9 cellular contexts compared by ENCODE assay signal in the genomic region with DNA sequence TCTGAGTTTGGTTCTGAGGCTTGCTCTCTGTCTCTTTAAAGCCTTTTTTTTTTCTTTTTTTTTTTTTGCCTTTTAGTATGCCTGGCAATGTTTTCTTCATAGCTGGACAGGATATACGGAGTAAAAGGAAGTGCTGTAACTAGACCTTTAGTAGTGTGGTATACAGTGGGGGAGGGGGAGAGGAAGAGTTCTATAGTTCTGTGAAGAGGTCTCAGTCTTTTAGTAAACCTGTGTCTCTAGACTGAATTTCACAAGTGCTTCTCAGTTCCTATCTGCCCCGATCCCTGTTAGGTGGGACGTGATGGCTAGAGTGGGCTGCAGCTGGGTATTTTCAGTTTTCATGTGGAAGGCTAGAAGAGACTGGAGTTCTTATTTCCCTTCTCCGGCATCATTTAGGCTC. TPM values are rescaled to one million over a fixed set of nuclear protein-coding genes. Genes with fewer than 3 reads are reported as not detected.
DNase-seq lines count a peak whose midpoint lies in the region; ATAC-seq and TF ChIP-seq lines count a peak whose summit lies in the region.
"Had no signal": no experiment of that assay in that cellular context is flagged by ENCODE, and none has a peak within 500 bp of the region (broad histone marks: within the 10 kb centered on the region; RNA-seq: fewer than 3 reads in every experiment).

No MANE protein-coding gene starts in this region.

- peaks cover 6% of the 10 kb centered on the region for H3K4me1 Mint-ChIP-seq in stimulated activated naive CD8-positive, alpha-beta T cell treated with anti-CD3 and anti-CD28 coated beads, Interleukin-15, amount 100 ng/mL, for 72 hours
- peaks cover 2% of the 10 kb centered on the region for H3K4me1 Mint-ChIP-seq in CD8-positive, alpha-beta T cell (ENCODE audit: low read depth)

- no peak for TF ChIP-seq POLR2A in adrenal gland (IDR thresholded peaks at IDR 0.05)
- TF ChIP-seq POLR2A in right lobe of liver (IDR thresholded peaks at IDR 0.05), result no peak

- H3K27ac ChIP-seq in adrenal gland, result peak overlapping the region in 4 of 5 donors; percentile 31 to 64 (median 44)
- H3K27ac ChIP-seq in right lobe of liver, result peak overlapping the region; percentile 54 to 73 (median 61)
- H3K27ac ChIP-seq in CD8-positive, alpha-beta T cell (ENCODE audit: low read depth, low read length), result no peak overlapping the region

- no peaks in the 10 kb centered on the region for H3K36me3 Mint-ChIP-seq in CD8-positive, alpha-beta T cell

- no peaks in the 10 kb centered on the region for H3K36me3 ChIP-seq in adrenal gland (replicated peaks in 1 of 2)
- H3K36me3 ChIP-seq in right lobe of liver, result peaks cover 0 to 2% (median 0%) of the 10 kb centered on the region in 4 donors
- H3K36me3 ChIP-seq in CD8-positive, alpha-beta T cell (ENCODE audit: insufficient read depth, low read length), result no peaks in the 10 kb centered on the region

- ATAC-seq in stimulated activated naive CD8-positive, alpha-beta T cell treated with anti-CD3 and anti-CD28 coated beads, Interleukin-15, amount 100 ng/mL, for 72 hours, result peak; percentile 62
- ATAC-seq in stimulated activated naive CD8-positive, alpha-beta T cell treated with anti-CD3 and anti-CD28 coated beads, Interleukin-15, Interleukin-2, amounts not matched to agents 100 U/mL and 50 U/mL, for 24 hours, result no peak
- peak; percentile 20 to 64 (median 41) for ATAC-seq in right lobe of liver
- ATAC-seq in HG02798 (IDR thresholded peaks at IDR 0.05; ENCODE audit: poor library complexity, unreplicated experiment), result no peak
- ATAC-seq in HG03565 (IDR thresholded peaks at IDR 0.05; ENCODE audit: unreplicated experiment), result no peak
- no peak for ATAC-seq in GM18873 (IDR thresholded peaks at IDR 0.05; ENCODE audit: low FRiP score, unreplicated experiment)
- ATAC-seq in CD8-positive, alpha-beta T cell, result no peak

- intact Hi-C loops in adrenal gland (cut with DNase I), result no loop called here
- intact Hi-C loops in right lobe of liver (cut with DNase I), result no loop called here
- intact Hi-C loops in CD8-positive, alpha-beta T cell (cut with DNase I, micrococcal nuclease), result no loop called here

- H3K4me3 ChIP-seq in adrenal gland (no peak overlapping the region), right lobe of liver (peak overlapping the region in 1 of 3 donors; percentile 5)
- H3K4me3 ChIP-seq in CD8-positive, alpha-beta T cell (ENCODE audit: low read depth, low read length), result no peak overlapping the region

- H3K9me3 ChIP-seq in adrenal gland (replicated peaks in 1 of 3) (no peaks in the 10 kb centered on the region), right lobe of liver (no peaks in the 10 kb centered on the region)
- H3K9me3 ChIP-seq in CD8-positive, alpha-beta T cell (ENCODE audit: low read length), result no peaks in the 10 kb centered on the region

- TF ChIP-seq CTCF in adrenal gland (IDR thresholded peaks at IDR 0.05), result no peak
- no peak for TF ChIP-seq CTCF in right lobe of liver (IDR thresholded peaks at IDR 0.05)
- no peak for TF ChIP-seq CTCF in CD8-positive, alpha-beta T cell (IDR thresholded peaks at IDR 0.05)

- no peak overlapping the region for H3K27ac Mint-ChIP-seq in stimulated activated naive CD8-positive, alpha-beta T cell treated with anti-CD3 and anti-CD28 coated beads, Interleukin-15, amount 100 ng/mL, for 72 hours
- H3K27ac Mint-ChIP-seq in CD8-positive, alpha-beta T cell, result no peak overlapping the region

- no peaks in the 10 kb centered on the region for H3K27me3 ChIP-seq in adrenal gland
- H3K27me3 ChIP-seq in right lobe of liver, result no peaks in the 10 kb centered on the region
- H3K27me3 ChIP-seq in CD8-positive, alpha-beta T cell (ENCODE audit: insufficient read depth, low read length), result no peaks in the 10 kb centered on the region

- 31 to 47% (median 35%) methylated on average over 4 of the region's 4 CpGs for WGBS in adrenal gland, 4 donors
- 28% methylated on average over 3 of the region's 4 CpGs for WGBS in right lobe of liver (ENCODE audit: insufficient coverage, low coverage, low lambda C conversion rate, missing lambda C conversion rate)

- DNase-seq in stimulated activated naive CD8-positive, alpha-beta T cell treated with anti-CD3 and anti-CD28 coated beads, Interleukin-15, amount 100 ng/mL, for 72 hours, result no peak
- DNase-seq in stimulated activated naive CD8-positive, alpha-beta T cell treated with anti-CD3 and anti-CD28 coated beads, Interleukin-15, Interleukin-2, amounts not matched to agents 100 U/mL and 50 U/mL, for 24 hours, result no peak
- DNase-seq in adrenal gland (no peak), right lobe of liver (no peak)
- no peak for DNase-seq in CD8-positive, alpha-beta T cell
- DNase-seq: naive B cell had no signal

- POLR2A ChIA-PET in CD8-positive, alpha-beta T cell (lab: Charles Lee), result no interaction called here

- CTCF ChIA-PET in CD8-positive, alpha-beta T cell (lab: Charles Lee), result no interaction called here

- H3K4me1 ChIP-seq in adrenal gland (replicated peaks in 1 of 2) (peaks cover 5% of the 10 kb centered on the region in 2 donors), right lobe of liver (peaks cover 3 to 60% (median 23%) of the 10 kb centered on the region in 4 donors)
- H3K4me1 ChIP-seq in CD8-positive, alpha-beta T cell (ENCODE audit: insufficient read depth, low read length), result no peaks in the 10 kb centered on the region

- no peak overlapping the region for H3K4me3 Mint-ChIP-seq in stimulated activated naive CD8-positive, alpha-beta T cell treated with anti-CD3 and anti-CD28 coated beads, Interleukin-15, amount 100 ng/mL, for 72 hours
- H3K4me3 Mint-ChIP-seq in CD8-positive, alpha-beta T cell, result no peak overlapping the region

- peaks cover 0 to 5% of the 10 kb centered on the region in 2 donors for H3K9me3 Mint-ChIP-seq in stimulated activated naive CD8-positive, alpha-beta T cell treated with anti-CD3 and anti-CD28 coated beads, Interleukin-15, amount 100 ng/mL, for 72 hours
- H3K9me3 Mint-ChIP-seq in CD8-positive, alpha-beta T cell, result peaks cover 7% of the 10 kb centered on the region

- H3K27me3 Mint-ChIP-seq in stimulated activated naive CD8-positive, alpha-beta T cell treated with anti-CD3 and anti-CD28 coated beads, Interleukin-15, amount 100 ng/mL, for 72 hours, result no peaks in the 10 kb centered on the region
- no peaks in the 10 kb centered on the region for H3K27me3 Mint-ChIP-seq in CD8-positive, alpha-beta T cell (ENCODE audit: low read depth)
- H3K27me3 Mint-ChIP-seq: naive B cell had no signal

RNA-seq across cellular contexts. Expression of gene ABCC2, which starts 3.1 kb away (rescaled TPM):
- total RNA-seq in adrenal gland, result 1 to 10 TPM in 3 of 8 donors, under 1 TPM in 5; 0.55 to 1.6 (median 0.64) TPM
- polyA plus RNA-seq in adrenal gland, result 1 to 10 TPM in 2 of 3 donors, under 1 TPM in 1; 0.66 to 2.1 (median 1.4) TPM
- 100 to 1,000 TPM; 136 to 372 (median 156) TPM for total RNA-seq in right lobe of liver
- 1 to 10 TPM; 2.8 to 3.3 TPM for total RNA-seq in CD8-positive, alpha-beta T cell

RNA-seq across cellular contexts. Expression of gene CUTC, which starts 47.3 kb away (rescaled TPM):
- total RNA-seq in adrenal gland, result 10 to 100 TPM; 16.0 to 24.5 (median 19.4) TPM
- polyA plus RNA-seq in adrenal gland, result 10 to 100 TPM; 18.9 to 29.9 (median 20.2) TPM
- 10 to 100 TPM; 10.2 to 22.8 (median 15.8) TPM for total RNA-seq in right lobe of liver
- 10 to 100 TPM; 12.0 to 12.7 TPM for total RNA-seq in CD8-positive, alpha-beta T cell

RNA-seq across cellular contexts. Expression of gene COX15, which starts 47.4 kb away (rescaled TPM):
- 10 to 100 TPM; 49.6 to 89.7 (median 64.2) TPM for total RNA-seq in adrenal gland
- polyA plus RNA-seq in adrenal gland, result 10 to 100 TPM; 13.4 to 59.4 (median 22.2) TPM
- total RNA-seq in right lobe of liver, result 10 to 100 TPM; 22.4 to 29.0 (median 23.4) TPM
- total RNA-seq in CD8-positive, alpha-beta T cell, result 1 to 10 TPM; 6.8 to 8.1 TPM

Comparison
In these comparisons a context has a peak if more than half of its experiments do, and no peak if none do; other contexts are left out.
1. ATAC-seq: peak in stimulated activated naive CD8-positive, alpha-beta T cell treated with anti-CD3 and anti-CD28 coated beads, Interleukin-15, amount 100 ng/mL, for 72 hours (single experiment) and right lobe of liver (4 of 4); none in stimulated activated naive CD8-positive, alpha-beta T cell treated with anti-CD3 and anti-CD28 coated beads, Interleukin-15, Interleukin-2, amounts not matched to agents 100 U/mL and 50 U/mL, for 24 hours (single experiment), HG02798 (single experiment), HG03565 (single experiment), GM18873 (single experiment) and CD8-positive, alpha-beta T cell (single experiment).
2. RNA of gene ABCC2, which starts 3.1 kb away (total RNA-seq): 136 to 372 TPM in right lobe of liver; 2.8 to 3.3 TPM in CD8-positive, alpha-beta T cell and 0.55 to 1.6 TPM in adrenal gland; every median in the first group is over 10 times any median in the second.